In the genomic region with DNA sequence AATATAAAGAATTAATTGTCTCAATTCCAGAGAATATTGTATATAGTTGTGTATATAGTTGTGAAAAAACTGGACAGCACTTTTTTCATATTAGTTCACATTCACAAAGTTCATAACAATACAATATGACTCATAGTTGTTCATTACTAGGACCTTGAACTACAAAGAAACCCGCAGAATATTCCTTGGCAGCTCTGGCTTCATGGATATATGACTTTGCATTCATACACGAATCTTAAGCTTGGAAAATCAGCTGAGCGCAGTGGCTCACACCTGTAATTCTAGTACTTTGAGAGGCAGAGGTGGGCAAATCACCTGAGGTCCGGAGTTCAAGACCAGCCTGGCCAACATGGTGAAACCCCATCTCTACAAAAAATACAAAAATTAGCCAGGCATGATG, we compare ENCODE assay signal across 30 cellular contexts.
"Had no signal": no experiment of that assay in that cellular context is flagged by ENCODE, and none has a peak within 500 bp of the region (broad histone marks: within the 10 kb centered on the region; RNA-seq: fewer than 3 reads in every experiment).

No MANE protein-coding gene starts in this region.

- DNase-seq: activated B cell treated with CpG ODN at 0.5 μM for 24 hours; activated CD4-positive, alpha-beta T cell treated with anti-CD3 and anti-CD28 coated beads for 48 hours; activated CD4-positive, alpha-beta T cell treated with anti-CD3 and anti-CD28 coated beads, Interleukin-2, amount 50 U/mL, for 1 hour; activated CD4-positive, alpha-beta T cell treated with anti-CD3 and anti-CD28 coated beads, Interleukin-2, amount 50 U/mL, for 48 hours; activated CD8-positive, alpha-beta memory T cell treated with anti-CD3 and anti-CD28 coated beads, Interleukin-2, amount 50 U/mL, for 48 hours; activated gamma-delta T cell; activated naive CD4-positive, alpha-beta T cell; activated naive CD4-positive, alpha-beta T cell treated with anti-CD3 and anti-CD28 coated beads, Interleukin-2, amount 10 ng/mL, durations not matched to agents 7 days and 5 days; activated naive CD8-positive, alpha-beta T cell treated with anti-CD3 and anti-CD28 coated beads, Interleukin-2, amount 10 ng/mL, durations not matched to agents 7 days and 5 days; activated T-cell treated with anti-CD3 and anti-CD28 coated beads for 4 hours; activated T-cell treated with anti-CD3 and anti-CD28 coated beads, Interleukin-2, amount 50 U/mL, for 24 hours; activated T-cell treated with anti-CD3 and anti-CD28 coated beads, Interleukin-2, amount 50 U/mL, for 72 hours; amygdala; aorta; caudate nucleus; cerebellar nuclear complex; colonic mucosa; effector CD8-positive, alpha-beta T cell; endodermal cell; foreskin fibroblast; head of caudate nucleus; T-cell; T1000; WERI-Rb-1 had no signal

- H3K36me3 Mint-ChIP-seq: activated naive CD4-positive, alpha-beta T cell treated with anti-CD3 and anti-CD28 coated beads, Interleukin-2, amount 10 ng/mL, durations not matched to agents 7 days and 5 days; activated naive CD8-positive, alpha-beta T cell treated with anti-CD3 and anti-CD28 coated beads, Interleukin-2, amount 10 ng/mL, durations not matched to agents 7 days and 5 days; T-cell had no signal

- H3K9me3 ChIP-seq: body of pancreas, colonic mucosa had no signal

- H3K9me3 Mint-ChIP-seq: activated B cell treated with CpG ODN at 0.5 μM for 24 hours; activated naive CD4-positive, alpha-beta T cell treated with anti-CD3 and anti-CD28 coated beads, Interleukin-2, amount 10 ng/mL, durations not matched to agents 7 days and 5 days; activated T-cell treated with anti-CD3 and anti-CD28 coated beads, Interleukin-2, amount 50 U/mL, for 24 hours; activated T-cell treated with anti-CD3 and anti-CD28 coated beads, Interleukin-2, amount 50 U/mL, for 72 hours; endodermal cell; T-cell; T-helper 1 cell treated with Interleukin-12 subunit alpha and Interleukin-12 subunit beta and Interleukin-4 antibody, amounts not matched to agents 30 μg/mL and 1 μg/mL, for 36 hours; T-helper 2 cell treated with Interferon-gamma antibody and Interleukin-4, amounts not matched to agents 5 μg/mL and 100 μg/mL, for 36 hours had no signal

- H3K4me3 Mint-ChIP-seq: activated B cell treated with CpG ODN at 0.5 μM for 24 hours; activated naive CD4-positive, alpha-beta T cell treated with anti-CD3 and anti-CD28 coated beads, Interleukin-2, amount 10 ng/mL, durations not matched to agents 7 days and 5 days; activated naive CD8-positive, alpha-beta T cell treated with anti-CD3 and anti-CD28 coated beads, Interleukin-2, amount 10 ng/mL, durations not matched to agents 7 days and 5 days; activated T-cell treated with anti-CD3 and anti-CD28 coated beads, Interleukin-2, amount 50 U/mL, for 24 hours; activated T-cell treated with anti-CD3 and anti-CD28 coated beads, Interleukin-2, amount 50 U/mL, for 72 hours; endodermal cell; T-cell; T-helper 1 cell treated with Interleukin-12 subunit alpha and Interleukin-12 subunit beta and Interleukin-4 antibody, amounts not matched to agents 30 μg/mL and 1 μg/mL, for 36 hours; T-helper 2 cell treated with Interferon-gamma antibody and Interleukin-4, amounts not matched to agents 5 μg/mL and 100 μg/mL, for 36 hours had no signal

- H3K4me1 Mint-ChIP-seq: activated naive CD4-positive, alpha-beta T cell treated with anti-CD3 and anti-CD28 coated beads, Interleukin-2, amount 10 ng/mL, durations not matched to agents 7 days and 5 days; activated naive CD8-positive, alpha-beta T cell treated with anti-CD3 and anti-CD28 coated beads, Interleukin-2, amount 10 ng/mL, durations not matched to agents 7 days and 5 days; T-cell had no signal

- H3K27me3 Mint-ChIP-seq: activated B cell treated with CpG ODN at 0.5 μM for 24 hours; activated T-cell treated with anti-CD3 and anti-CD28 coated beads, Interleukin-2, amount 50 U/mL, for 24 hours had no signal

- H3K27ac Mint-ChIP-seq: activated B cell treated with CpG ODN at 0.5 μM for 24 hours; activated naive CD4-positive, alpha-beta T cell treated with anti-CD3 and anti-CD28 coated beads, Interleukin-2, amount 10 ng/mL, durations not matched to agents 7 days and 5 days; activated naive CD8-positive, alpha-beta T cell treated with anti-CD3 and anti-CD28 coated beads, Interleukin-2, amount 10 ng/mL, durations not matched to agents 7 days and 5 days; activated T-cell treated with anti-CD3 and anti-CD28 coated beads, Interleukin-2, amount 50 U/mL, for 24 hours; activated T-cell treated with anti-CD3 and anti-CD28 coated beads, Interleukin-2, amount 50 U/mL, for 72 hours; endodermal cell; T-cell; T-helper 1 cell treated with Interleukin-12 subunit alpha and Interleukin-12 subunit beta and Interleukin-4 antibody, amounts not matched to agents 30 μg/mL and 1 μg/mL, for 36 hours; T-helper 2 cell treated with Interferon-gamma antibody and Interleukin-4, amounts not matched to agents 5 μg/mL and 100 μg/mL, for 36 hours had no signal

- ATAC-seq: activated CD4-positive, CD25-positive, alpha-beta regulatory T cell treated with anti-CD3 and anti-CD28 coated beads, Interleukin-2, amount 50 U/mL, for 24 hours; activated naive CD4-positive, alpha-beta T cell treated with anti-CD3 and anti-CD28 coated beads, Interleukin-2, amount 50 U/mL, for 72 hours; activated T-cell treated with anti-CD3 and anti-CD28 coated beads, Interleukin-2, amount 50 U/mL, for 72 hours; body of pancreas; esophagus mucosa; T-cell had no signal
